13 cellular contexts compared by ENCODE assay signal in the genomic region with DNA sequence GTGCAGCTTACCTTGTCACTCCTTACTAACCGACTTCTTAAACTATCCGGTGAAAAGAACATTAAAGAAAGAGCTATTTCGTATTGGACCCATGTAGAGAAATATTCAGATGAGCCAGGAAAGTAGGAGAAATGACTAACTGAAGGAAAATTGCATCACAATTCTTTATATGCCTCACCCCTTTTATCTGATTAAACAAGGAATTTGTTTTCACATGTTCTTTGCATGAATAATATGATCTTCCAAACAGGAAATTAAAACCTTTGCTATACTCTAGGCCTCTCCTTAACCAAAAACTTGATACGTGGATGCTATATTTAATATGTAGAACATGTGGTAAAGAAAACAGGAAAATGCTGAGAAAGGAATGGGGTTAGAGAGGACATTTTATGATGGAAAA. TPM values are rescaled to one million over a fixed set of nuclear protein-coding genes. Genes with fewer than 3 reads are reported as not detected.
DNase-seq lines count a peak whose midpoint lies in the region; ATAC-seq, FAIRE-seq and TF ChIP-seq lines count a peak whose summit lies in the region.
"Had no signal": no experiment of that assay in that cellular context is flagged by ENCODE, and none has a peak within 500 bp of the region (broad histone marks: within the 10 kb centered on the region; RNA-seq: fewer than 3 reads in every experiment).

No MANE protein-coding gene starts in this region.

- H2AFZ ChIP-seq in hepatocyte, result no peak overlapping the region

- peak; percentile 31 for FAIRE-seq in HTR-8/SVneo (lab: Jason Lieb, UNC)
- FAIRE-seq in bronchial epithelial cell (lab: Jason Lieb, UNC), result no peak
- no peak for FAIRE-seq in small intestine (lab: Jason Lieb, UNC)

- H3K9me3 ChIP-seq in hepatocyte (ENCODE audit: low read depth), result no peaks in the 10 kb centered on the region
- H3K9me3 ChIP-seq in small intestine (ENCODE audit: control insufficient read depth, low read depth), result no peaks in the 10 kb centered on the region
- H3K9me3 ChIP-seq: SJCRH30 had no signal

- H3K27ac ChIP-seq in hepatocyte (peak overlapping the region; percentile 5), small intestine (ENCODE audit: low read depth in 1 of 2, low read length in 1 of 2) (no peak overlapping the region)
- H3K27ac ChIP-seq: SJCRH30 had no signal

- no peaks in the 10 kb centered on the region for H3K27me3 ChIP-seq in bronchial epithelial cell (ENCODE audit: control insufficient read depth, insufficient read depth, low read length)
- no peaks in the 10 kb centered on the region for H3K27me3 ChIP-seq in hepatocyte
- no peaks in the 10 kb centered on the region for H3K27me3 ChIP-seq in small intestine (ENCODE audit: control insufficient read depth in 2 of 2, insufficient read depth in 2 of 2, low read length in 2 of 2)
- H3K27me3 ChIP-seq: SJCRH30 had no signal

- H4K20me1 ChIP-seq in hepatocyte (ENCODE audit: insufficient read depth, poor library complexity, severe bottlenecking), result no peaks in the 10 kb centered on the region

- no peak for ATAC-seq in left lobe of liver

- no peak overlapping the region for H3K4me2 ChIP-seq in hepatocyte

- peak; percentile 67 for DNase-seq in AG08395 (ENCODE audit: low spot score)
- DNase-seq in HTR-8/SVneo (ENCODE audit: insufficient read length, low spot score), result peak; percentile 40
- peak; percentile 95 for DNase-seq in bronchial epithelial cell (ENCODE audit: low read depth)
- no peak for DNase-seq in hepatocyte (ENCODE audit: low spot score)
- no peak for DNase-seq in stimulated activated CD4-positive, alpha-beta T cell treated with anti-CD3 and anti-CD28 coated beads, Interleukin-12 subunit alpha, Interleukin-12 subunit beta, amount 100 ng/mL, for 4 hours
- no peak for DNase-seq in left lobe of liver (ENCODE audit: low spot score)
- DNase-seq in small intestine, result no peak
- no peak for DNase-seq in SW 1271 (lab: John Stamatoyannopoulos, UW)
- DNase-seq: activated CD8-positive, alpha-beta memory T cell treated with anti-CD3 and anti-CD28 coated beads for 24 hours; Kasumi-1; NCI-H187; nucleus accumbens; SJCRH30 had no signal

- H3K9me2 ChIP-seq in hepatocyte (replicated peaks; ENCODE audit: insufficient read depth), result no peaks in the 10 kb centered on the region

- TF ChIP-seq CTCF in bronchial epithelial cell (IDR thresholded peaks at IDR 0.05; ENCODE audit: insufficient read depth, low read length, severe bottlenecking) (no peak), hepatocyte (IDR thresholded peaks at IDR 0.05; ENCODE audit: poor library complexity) (no peak)

- H3K36me3 ChIP-seq in bronchial epithelial cell (ENCODE audit: control insufficient read depth, insufficient read depth, low read length) (no peaks in the 10 kb centered on the region), hepatocyte (replicated peaks; ENCODE audit: insufficient read depth, low read depth) (no peaks in the 10 kb centered on the region), small intestine (ENCODE audit: control insufficient read depth in 2 of 2, insufficient read depth in 2 of 2, low read length in 2 of 2) (no peaks in the 10 kb centered on the region)
- H3K36me3 ChIP-seq: SJCRH30 had no signal

- 94% methylated on average over 4 of the region's 4 CpGs for WGBS in hepatocyte (ENCODE audit: low lambda C conversion rate, missing lambda C conversion rate)
- 84 to 93% (median 92%) methylated on average over 4 of the region's 4 CpGs for WGBS in small intestine, 3 donors

- H3K4me3 ChIP-seq in bronchial epithelial cell (ENCODE audit: low read depth, low read length) (no peak overlapping the region), hepatocyte (no peak overlapping the region), small intestine (ENCODE audit: low read depth in 1 of 2, low read length in 2 of 2) (no peak overlapping the region)
- H3K4me3 ChIP-seq: SJCRH30 had no signal

- H3K4me1 ChIP-seq in hepatocyte (ENCODE audit: insufficient read depth), result no peaks in the 10 kb centered on the region
- H3K4me1 ChIP-seq in small intestine (ENCODE audit: control insufficient read depth in 2 of 2, insufficient read depth in 1 of 2, low read depth in 1 of 2, low read length in 1 of 2), result no peaks in the 10 kb centered on the region
- H3K4me1 ChIP-seq: SJCRH30 had no signal

- H3K79me2 ChIP-seq in hepatocyte, result no peaks in the 10 kb centered on the region

RNA-seq across cellular contexts. Expression of a gene that starts 41.9 kb away (rescaled TPM):
- 19.7 and 22.9 TPM in 2 replicates for total RNA-seq in bronchial epithelial cell
- total RNA-seq in hepatocyte, result 45.7 and 54.3 TPM in 2 replicates
- polyA plus RNA-seq in hepatocyte, result 61.4 and 70.6 TPM in 2 replicates
- total RNA-seq in left lobe of liver, result 1.0 TPM
- polyA plus RNA-seq in small intestine, result 10 to 100 TPM; 21.8 to 35.4 (median 35.3) TPM

Comparison
In these comparisons a context has a peak if more than half of its experiments do, and no peak if none do; other contexts are left out.
1. DNase-seq: peak in AG08395 (single experiment), HTR-8/SVneo (single experiment) and bronchial epithelial cell (single experiment); none in hepatocyte (single experiment), stimulated activated CD4-positive, alpha-beta T cell treated with anti-CD3 and anti-CD28 coated beads, Interleukin-12 subunit alpha, Interleukin-12 subunit beta, amount 100 ng/mL, for 4 hours (single experiment), left lobe of liver (single experiment), small intestine (single experiment) and SW 1271 (0 of 2).
2. RNA of a gene that starts 41.9 kb away (total RNA-seq): 45.7 to 54.3 TPM in hepatocyte and 19.7 to 22.9 TPM in bronchial epithelial cell; 1.0 TPM in left lobe of liver (single experiment); every median in the first group is over 10 times any median in the second.